In the genomic region with DNA sequence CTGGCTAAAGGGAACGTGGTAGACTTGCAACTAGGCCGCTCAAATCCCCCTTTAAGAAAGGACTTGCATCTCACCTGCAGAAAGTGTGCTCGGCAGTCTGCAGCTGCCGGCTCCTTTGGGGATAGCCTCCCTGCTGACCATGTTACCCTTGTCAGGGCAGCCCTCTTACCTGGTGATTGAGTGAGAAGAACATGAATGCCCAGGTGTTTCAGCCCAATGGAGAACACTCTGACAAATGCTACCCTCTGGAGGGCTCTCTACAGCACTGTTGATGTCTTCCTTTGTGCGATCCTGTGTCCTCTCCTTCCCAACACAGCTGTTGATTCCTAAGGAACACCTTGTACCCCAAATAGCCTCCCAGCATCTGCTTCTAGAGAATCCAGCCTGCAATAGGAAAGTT, we compare ENCODE assay signal across 32 cellular contexts.
"Had no signal": no experiment of that assay in that cellular context is flagged by ENCODE, and none has a peak within 500 bp of the region (broad histone marks: within the 10 kb centered on the region; RNA-seq: fewer than 3 reads in every experiment).

No MANE protein-coding gene starts in this region.

- H2AFZ ChIP-seq: PC-9 had no signal

- H3K4me3 Mint-ChIP-seq: activated CD4-positive, alpha-beta memory T cell treated with anti-CD3 and anti-CD28 coated beads, Interleukin-2, amount 10 ng/mL, durations not matched to agents 7 days and 5 days; activated CD8-positive, alpha-beta memory T cell treated with anti-CD3 and anti-CD28 coated beads, Interleukin-2, amount 10 ng/mL, durations not matched to agents 7 days and 5 days; activated naive CD4-positive, alpha-beta T cell treated with anti-CD3 and anti-CD28 coated beads, Interleukin-2, amount 10 ng/mL, durations not matched to agents 7 days and 5 days; activated naive CD8-positive, alpha-beta T cell; activated naive CD8-positive, alpha-beta T cell treated with anti-CD3 and anti-CD28 coated beads, Interleukin-2, amount 50 U/mL, for 24 hours; brain had no signal

- H3K27ac Mint-ChIP-seq: activated CD4-positive, alpha-beta memory T cell treated with anti-CD3 and anti-CD28 coated beads, Interleukin-2, amount 10 ng/mL, durations not matched to agents 7 days and 5 days; activated CD8-positive, alpha-beta memory T cell treated with anti-CD3 and anti-CD28 coated beads, Interleukin-2, amount 10 ng/mL, durations not matched to agents 7 days and 5 days; activated naive CD4-positive, alpha-beta T cell treated with anti-CD3 and anti-CD28 coated beads, Interleukin-2, amount 10 ng/mL, durations not matched to agents 7 days and 5 days; activated naive CD8-positive, alpha-beta T cell; activated naive CD8-positive, alpha-beta T cell treated with anti-CD3 and anti-CD28 coated beads, Interleukin-2, amount 50 U/mL, for 24 hours; brain had no signal

- H3K4me3 ChIP-seq: PC-9 had no signal

- H3K36me3 Mint-ChIP-seq: activated CD8-positive, alpha-beta memory T cell treated with anti-CD3 and anti-CD28 coated beads, Interleukin-2, amount 10 ng/mL, durations not matched to agents 7 days and 5 days; activated naive CD4-positive, alpha-beta T cell treated with anti-CD3 and anti-CD28 coated beads, Interleukin-2, amount 10 ng/mL, durations not matched to agents 7 days and 5 days; activated naive CD8-positive, alpha-beta T cell; brain had no signal

- H3K27ac ChIP-seq: PC-9, RWPE1, VCaP had no signal

- H3K27me3 Mint-ChIP-seq: activated CD4-positive, alpha-beta memory T cell treated with anti-CD3 and anti-CD28 coated beads, Interleukin-2, amount 10 ng/mL, durations not matched to agents 7 days and 5 days; activated CD8-positive, alpha-beta memory T cell treated with anti-CD3 and anti-CD28 coated beads, Interleukin-2, amount 10 ng/mL, durations not matched to agents 7 days and 5 days; activated naive CD4-positive, alpha-beta T cell treated with anti-CD3 and anti-CD28 coated beads, Interleukin-2, amount 10 ng/mL, durations not matched to agents 7 days and 5 days; activated naive CD8-positive, alpha-beta T cell treated with anti-CD3 and anti-CD28 coated beads, Interleukin-2, amount 50 U/mL, for 24 hours; brain had no signal

- H3K4me1 Mint-ChIP-seq: activated CD4-positive, alpha-beta memory T cell treated with anti-CD3 and anti-CD28 coated beads, Interleukin-2, amount 10 ng/mL, durations not matched to agents 7 days and 5 days; activated CD8-positive, alpha-beta memory T cell treated with anti-CD3 and anti-CD28 coated beads, Interleukin-2, amount 10 ng/mL, durations not matched to agents 7 days and 5 days; activated naive CD4-positive, alpha-beta T cell treated with anti-CD3 and anti-CD28 coated beads, Interleukin-2, amount 10 ng/mL, durations not matched to agents 7 days and 5 days; activated naive CD8-positive, alpha-beta T cell treated with anti-CD3 and anti-CD28 coated beads, Interleukin-2, amount 50 U/mL, for 24 hours had no signal

- H3K9me3 Mint-ChIP-seq: activated CD4-positive, alpha-beta memory T cell treated with anti-CD3 and anti-CD28 coated beads, Interleukin-2, amount 10 ng/mL, durations not matched to agents 7 days and 5 days; activated naive CD4-positive, alpha-beta T cell treated with anti-CD3 and anti-CD28 coated beads, Interleukin-2, amount 10 ng/mL, durations not matched to agents 7 days and 5 days; activated naive CD8-positive, alpha-beta T cell treated with anti-CD3 and anti-CD28 coated beads, Interleukin-2, amount 50 U/mL, for 24 hours; brain had no signal

- ATAC-seq: activated CD8-positive, alpha-beta memory T cell treated with anti-CD3 and anti-CD28 coated beads, Interleukin-2, amount 10 ng/mL, durations not matched to agents 7 days and 5 days; activated naive CD8-positive, alpha-beta T cell treated with anti-CD3 and anti-CD28 coated beads, Interleukin-2, amount 50 U/mL, for 24 hours; Right ventricle myocardium inferior had no signal

- DNase-seq: activated CD4-positive, alpha-beta memory T cell treated with anti-CD3 and anti-CD28 coated beads, Interleukin-2, amount 10 ng/mL, durations not matched to agents 7 days and 5 days; activated CD4-positive, alpha-beta T cell treated with anti-CD3 and anti-CD28 coated beads for 1 hour; activated CD4-positive, alpha-beta T cell treated with anti-CD3 and anti-CD28 coated beads for 48 hours; activated CD4-positive, CD25-positive, alpha-beta regulatory T cell; activated CD8-positive, alpha-beta memory T cell treated with anti-CD3 and anti-CD28 coated beads for 24 hours; activated CD8-positive, alpha-beta memory T cell treated with anti-CD3 and anti-CD28 coated beads, Interleukin-2, amount 10 ng/mL, durations not matched to agents 7 days and 5 days; activated CD8-positive, alpha-beta memory T cell treated with anti-CD3 and anti-CD28 coated beads, Interleukin-2, amount 50 U/mL, for 48 hours; activated effector memory CD4-positive, alpha-beta T cell treated with Interleukin-2 at 50 U/mL for 16 hours; activated naive CD4-positive, alpha-beta T cell treated with anti-CD3 and anti-CD28 coated beads, Interleukin-2, amount 10 ng/mL, durations not matched to agents 7 days and 5 days; activated naive CD8-positive, alpha-beta T cell treated with anti-CD3 and anti-CD28 coated beads, Interleukin-2, amount 50 U/mL, for 24 hours; activated T-cell treated with anti-CD3 and anti-CD28 coated beads, Interleukin-2, amount 50 U/mL, for 48 hours; anterior cingulate cortex; caudate nucleus; NCI-H1092 treated with DMSO at 0.1 percent for 48 hours; NCI-H1417 treated with DMSO at 0.1 percent for 48 hours; NCI-H187 treated with DMSO at 0.1 percent for 48 hours; NCI-H2081; NCI-H2171 treated with DMSO at 0.1 percent for 48 hours; NCI-H2227 treated with DMSO at 0.1 percent for 48 hours; NCI-H446; NCI-H69; PC-9; SIG-M5; SW 1271; T-helper 1 cell; T-helper 2 cell; T-helper 9 cell had no signal

- H3K4me2 ChIP-seq: PC-9 had no signal
